ENCODE assay signal across 15 cellular contexts in the genomic region with DNA sequence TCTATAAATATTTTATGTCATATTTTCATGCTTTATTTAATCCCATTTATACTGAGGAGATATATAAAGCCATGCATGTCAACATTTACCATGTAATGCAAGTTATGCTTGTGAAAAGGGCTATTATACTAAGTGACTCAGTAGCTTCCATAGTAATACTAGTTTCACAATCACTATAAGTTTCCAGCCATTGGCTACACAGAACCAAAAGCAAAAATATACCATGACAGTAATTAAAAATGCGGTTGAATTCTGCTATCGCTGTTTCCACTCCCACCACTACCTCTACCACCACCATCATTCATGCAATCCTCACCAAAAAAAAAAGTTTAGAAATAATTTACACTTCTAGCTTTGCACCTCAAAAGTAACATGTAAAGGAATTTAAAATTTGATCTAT.
DNase-seq lines count a peak whose midpoint lies in the region; ATAC-seq and TF ChIP-seq lines count a peak whose summit lies in the region.
"Had no signal": no experiment of that assay in that cellular context is flagged by ENCODE, and none has a peak within 500 bp of the region (broad histone marks: within the 10 kb centered on the region; RNA-seq: fewer than 3 reads in every experiment).

No MANE protein-coding gene starts in this region.

- no peak overlapping the region for H2AFZ ChIP-seq in IMR-90 (replicated peaks; ENCODE audit: low read length, poor library complexity)

- H2BK15ac ChIP-seq in IMR-90 (ENCODE audit: low read depth, low read length): no peak overlapping the region

- intact Hi-C loops in IMR-90 (cut with micrococcal nuclease): loop anchor here (5.0 kb wide), 1 partner anchor 35 kb away; no protein-coding TSS in a partner anchor
- intact Hi-C loops in gastrocnemius medialis (cut with DNase I; ENCODE audit: low total_unique reads): no loop called here

- no peak overlapping the region for H4K91ac ChIP-seq in IMR-90 (ENCODE audit: insufficient read depth, low read depth, low read length)

- no peak overlapping the region for H3K4ac ChIP-seq in IMR-90 (ENCODE audit: low read depth, low read length)

- H3K4me1 ChIP-seq in IMR-90 (ENCODE audit: control insufficient read depth, insufficient read depth, low read length) (peaks cover 12% of the 10 kb centered on the region), gastrocnemius medialis (peaks cover 18 to 25% of the 10 kb centered on the region in 2 donors)
- H3K4me1 ChIP-seq: BLaER1 treated with 17β-estradiol and CSF1 and Interleukin-3, amounts not matched to agents 10 nM and 100 nM had no signal

- no peak overlapping the region for H2AK5ac ChIP-seq in IMR-90 (ENCODE audit: low read depth, low read length)

- H3K18ac ChIP-seq in IMR-90 (ENCODE audit: low read depth, low read length): no peak overlapping the region

- no peak overlapping the region for H3K56ac ChIP-seq in IMR-90 (ENCODE audit: extremely low read depth, insufficient read depth, low read length)

- H2BK5ac ChIP-seq in IMR-90 (ENCODE audit: low read depth, low read length, poor library complexity, severe bottlenecking): no peak overlapping the region

- no peak overlapping the region for H4K5ac ChIP-seq in IMR-90 (ENCODE audit: low read depth, low read length)

- no peak overlapping the region for H3K4me2 ChIP-seq in IMR-90 (ENCODE audit: low read depth, low read length)
- H3K4me2 ChIP-seq: BLaER1 treated with 17β-estradiol and CSF1 and Interleukin-3, amounts not matched to agents 10 nM and 100 nM had no signal

- H3K27ac ChIP-seq in IMR-90 (ENCODE audit: insufficient read depth, low read length): no peak overlapping the region
- no peak overlapping the region for H3K27ac ChIP-seq in gastrocnemius medialis
- H3K27ac ChIP-seq: BLaER1 treated with 17β-estradiol and CSF1 and Interleukin-3, amounts not matched to agents 10 nM and 100 nM had no signal

- dilution Hi-C loops in IMR-90 (cut with HindIII; ENCODE audit: low sequenced_read_pairs, unreplicated experiment): no loop called here

- H3K9ac ChIP-seq in IMR-90 (ENCODE audit: low read depth, low read length): no peak overlapping the region
- H3K9ac ChIP-seq: BLaER1 treated with 17β-estradiol and CSF1 and Interleukin-3, amounts not matched to agents 10 nM and 100 nM had no signal

- no peak overlapping the region for H2BK120ac ChIP-seq in IMR-90 (ENCODE audit: low read depth, low read length)

- H3K27me3 ChIP-seq in IMR-90 (ENCODE audit: control insufficient read depth, insufficient read depth, low read length) (no peaks in the 10 kb centered on the region), gastrocnemius medialis (no peaks in the 10 kb centered on the region)
- H3K27me3 ChIP-seq: BLaER1 treated with 17β-estradiol and CSF1 and Interleukin-3, amounts not matched to agents 10 nM and 100 nM had no signal

- POLR2A ChIA-PET in IMR-90 (lab: Charles Lee; ENCODE audit: unreplicated experiment): no interaction called here

- TF ChIP-seq POLR2A in IMR-90 (IDR thresholded peaks at IDR 0.05; ENCODE audit: low read depth, low read length): no peak
- TF ChIP-seq POLR2A in gastrocnemius medialis (IDR thresholded peaks at IDR 0.05): no peak

- no peak overlapping the region for H3K23ac ChIP-seq in IMR-90 (ENCODE audit: low read depth, low read length)

- H3K36me3 ChIP-seq in IMR-90 (ENCODE audit: control insufficient read depth, insufficient read depth, low read length) (no peaks in the 10 kb centered on the region), gastrocnemius medialis (no peaks in the 10 kb centered on the region)
- H3K36me3 ChIP-seq: BLaER1 treated with 17β-estradiol and CSF1 and Interleukin-3, amounts not matched to agents 10 nM and 100 nM had no signal

- BruUV-seq in IMR-90 (replicated peaks; lab: Mats Ljungman, UMichigan): no TSS peak

- no peak for TF ChIP-seq RAD21 in IMR-90 (IDR thresholded peaks at IDR 0.05; ENCODE audit: low read length)

- H3K9me3 ChIP-seq in IMR-90 (ENCODE audit: control insufficient read depth, insufficient read depth, low read length) (no peaks in the 10 kb centered on the region), gastrocnemius medialis (no peaks in the 10 kb centered on the region)
- H3K9me3 ChIP-seq: BLaER1 treated with 17β-estradiol and CSF1 and Interleukin-3, amounts not matched to agents 10 nM and 100 nM had no signal

- no peak overlapping the region for H3K4me3 ChIP-seq in IMR-90 (ENCODE audit: insufficient read depth, low read depth, low read length)
- H3K4me3 ChIP-seq in gastrocnemius medialis: no peak overlapping the region
- H3K4me3 ChIP-seq: BLaER1 treated with 17β-estradiol and CSF1 and Interleukin-3, amounts not matched to agents 10 nM and 100 nM had no signal

- ATAC-seq in GM18907 (IDR thresholded peaks at IDR 0.05; ENCODE audit: unreplicated experiment): peak; percentile 54
- ATAC-seq in IMR-90 (ENCODE audit: low read depth): no peak
- ATAC-seq in HG02588 (IDR thresholded peaks at IDR 0.05; ENCODE audit: unreplicated experiment): no peak
- ATAC-seq in gastrocnemius medialis: no peak

- no peak overlapping the region for H3K14ac ChIP-seq in IMR-90 (replicated peaks; ENCODE audit: low read depth, low read length)

- DNase-seq in ELR (ENCODE audit: low read depth): peak; percentile 13
- DNase-seq in IMR-90: peak; percentile 26
- DNase-seq in central memory CD4-positive, alpha-beta T cell: peak; percentile 5
- no peak for DNase-seq in SIG-M5 (lab: John Stamatoyannopoulos, UW)
- no peak for DNase-seq in NCI-H526 (lab: John Stamatoyannopoulos, UW)
- DNase-seq in gastrocnemius medialis: no peak
- DNase-seq: activated effector memory CD4-positive, alpha-beta T cell treated with anti-CD3 and anti-CD28 coated beads, Interleukin-2, amount 50 U/mL, for 16 hours; EL; NCI-H1417 treated with DMSO at 0.1 percent for 48 hours; NCI-H774; Right ventricle myocardium superior; stimulated activated CD4-positive, alpha-beta T cell treated with anti-CD3 and anti-CD28 coated beads, Interleukin-2, amount 100 ng/mL, for 48 hours had no signal

- no peak overlapping the region for H4K8ac ChIP-seq in IMR-90 (ENCODE audit: low read depth in 2 of 2, low read length in 2 of 2)

- WGBS in IMR-90 (ENCODE audit: extremely low coverage in 2 of 2, insufficient read length in 1 of 2), 2 experiments: no CpG with 5 or more reads among the region's 2 CpGs

- no peaks in the 10 kb centered on the region for H4K20me1 ChIP-seq in IMR-90 (ENCODE audit: insufficient read depth, low read length)
- H4K20me1 ChIP-seq: BLaER1 treated with 17β-estradiol and CSF1 and Interleukin-3, amounts not matched to agents 10 nM and 100 nM had no signal

- CTCF ChIA-PET in IMR-90 (lab: Yijun Ruan, JAX): interaction anchor here (1.0 kb wide), 1 partner anchor 13 kb away, joined by 4 read pairs; no protein-coding TSS in a partner anchor

- in situ Hi-C loops in IMR-90 (cut with MboI; ENCODE audit: low sequenced_read_pairs) (no loop called here), gastrocnemius medialis (cut with MboI; ENCODE audit: low sequenced_read_pairs in 4 of 4) (no loop called here)

- H3K9me1 ChIP-seq in IMR-90 (ENCODE audit: insufficient read depth, low read length): peaks cover 4% of the 10 kb centered on the region

- no peak overlapping the region for H2BK20ac ChIP-seq in IMR-90 (ENCODE audit: low read depth, low read length)

- TF ChIP-seq CTCF in IMR-90 (conservative IDR thresholded peaks at IDR 0.05; ENCODE audit: low read depth, low read length) (no peak), gastrocnemius medialis (IDR thresholded peaks at IDR 0.05 in 4 of 5, conservative IDR thresholded peaks at IDR 0.05 in 1 of 5) (no peak)

- no peak overlapping the region for H2AK9ac ChIP-seq in IMR-90 (replicated peaks; ENCODE audit: low read depth, low read length, poor library complexity)

- H3K79me1 ChIP-seq in IMR-90 (ENCODE audit: low read depth in 1 of 2, low read length in 2 of 2): peaks cover 31 to 59% of the 10 kb centered on the region in 2 experiments

TF ChIP-seq in IMR-90, 13 proteins besides CTCF, POLR2A, EP300 and RAD21:
- peak; percentile 44; the same call in 1 of the 2 replicates for TF ChIP-seq CEBPB (IDR thresholded peaks at IDR 0.05; ENCODE audit: low read depth, low read length)
- TF ChIP-seq FOS (IDR thresholded peaks at IDR 0.05; ENCODE audit: low read depth, low read length): no peak
- no peak for TF ChIP-seq MAFK (IDR thresholded peaks at IDR 0.05; ENCODE audit: low read depth, low read length)
- TF ChIP-seq RCOR1 (IDR thresholded peaks at IDR 0.05; ENCODE audit: insufficient replicate concordance, low read length): no peak
- TF ChIP-seq MAZ (IDR thresholded peaks at IDR 0.05; ENCODE audit: borderline replicate concordance, low read depth, low read length): no peak
- TF ChIP-seq, protein P1, sequence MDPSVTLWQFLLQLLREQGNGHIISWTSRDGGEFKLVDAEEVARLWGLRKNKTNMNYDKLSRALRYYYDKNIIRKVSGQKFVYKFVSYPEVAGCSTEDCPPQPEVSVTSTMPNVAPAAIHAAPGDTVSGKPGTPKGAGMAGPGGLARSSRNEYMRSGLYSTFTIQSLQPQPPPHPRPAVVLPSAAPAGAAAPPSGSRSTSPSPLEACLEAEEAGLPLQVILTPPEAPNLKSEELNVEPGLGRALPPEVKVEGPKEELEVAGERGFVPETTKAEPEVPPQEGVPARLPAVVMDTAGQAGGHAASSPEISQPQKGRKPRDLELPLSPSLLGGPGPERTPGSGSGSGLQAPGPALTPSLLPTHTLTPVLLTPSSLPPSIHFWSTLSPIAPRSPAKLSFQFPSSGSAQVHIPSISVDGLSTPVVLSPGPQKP (IDR thresholded peaks at IDR 0.05; ENCODE audit: borderline replicate concordance, low read depth, low read length): no peak
TF ChIP-seq in IMR-90: peak in this region for 1.

Comparison
In these comparisons a context has a peak if more than half of its experiments do, and no peak if none do; other contexts are left out.
1. DNase-seq: peak in ELR (single experiment), IMR-90 (single experiment) and central memory CD4-positive, alpha-beta T cell (single experiment); none in SIG-M5 (single experiment), NCI-H526 (0 of 2) and gastrocnemius medialis (0 of 2).